Comparison of ENCODE assay signal across 18 cellular contexts in the genomic region with DNA sequence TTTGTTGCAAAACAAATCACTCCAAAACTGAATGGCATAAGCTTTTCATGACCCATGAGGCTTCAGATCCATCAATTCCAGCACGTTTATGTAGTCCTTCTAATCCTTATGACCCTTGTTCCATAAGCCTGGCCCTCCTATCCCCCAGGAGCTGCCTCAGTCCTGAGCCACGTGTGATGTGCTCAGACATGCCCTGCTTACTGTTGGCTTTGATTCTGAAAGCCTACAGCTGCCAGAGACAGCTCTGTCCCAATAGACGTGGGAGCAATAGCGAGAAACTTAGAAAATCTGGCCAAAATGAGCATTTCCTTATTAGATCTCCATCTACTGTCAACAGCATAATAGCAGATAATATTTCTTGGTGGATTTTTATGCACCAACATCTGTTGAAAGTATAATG. TPM values are rescaled to one million over a fixed set of nuclear protein-coding genes. Genes with fewer than 3 reads are reported as not detected.
DNase-seq lines count a peak whose midpoint lies in the region; TF ChIP-seq lines count a peak whose summit lies in the region.
"Had no signal": no experiment of that assay in that cellular context is flagged by ENCODE, and none has a peak within 500 bp of the region (broad histone marks: within the 10 kb centered on the region; RNA-seq: fewer than 3 reads in every experiment).

No MANE protein-coding gene starts in this region.

- H3K36me3 ChIP-seq in adipocyte (ENCODE audit: control insufficient read depth, insufficient read depth, low read length, severe bottlenecking) (no peaks in the 10 kb centered on the region), neural progenitor cell (no peaks in the 10 kb centered on the region)
- H3K36me3 ChIP-seq: stomach had no signal

- H3K9me3 ChIP-seq in adipocyte (ENCODE audit: control insufficient read depth, low read length) (no peaks in the 10 kb centered on the region), neural progenitor cell (ENCODE audit: low read depth) (no peaks in the 10 kb centered on the region)
- H3K9me3 ChIP-seq: stomach had no signal

- peaks cover 31% of the 10 kb centered on the region for H3F3A ChIP-seq in neural progenitor cell (ENCODE audit: low read depth)

- H3K4me3 ChIP-seq in adipocyte (ENCODE audit: low read length) (peak overlapping the region; percentile 27), fibroblast of villous mesenchyme (ENCODE audit: low read depth, low read length) (no peak overlapping the region), neural progenitor cell (no peak overlapping the region)
- H3K4me3 ChIP-seq: PC-9, stomach had no signal

- no peaks in the 10 kb centered on the region for H3K27me3 ChIP-seq in adipocyte (replicated peaks; ENCODE audit: control insufficient read depth, insufficient read depth, low read length)
- no peaks in the 10 kb centered on the region for H3K27me3 ChIP-seq in neural progenitor cell
- H3K27me3 ChIP-seq: stomach had no signal

- H3K4me1 Mint-ChIP-seq in neural progenitor cell, result peaks cover 44% of the 10 kb centered on the region
- H3K4me1 Mint-ChIP-seq in T-helper 2 cell treated with Interferon-gamma antibody and Interleukin-4, amounts not matched to agents 5 μg/mL and 100 μg/mL, for 36 hours (ENCODE audit: low read depth), result peaks cover 29% of the 10 kb centered on the region

- no peak overlapping the region for H3K4me3 Mint-ChIP-seq in neural progenitor cell
- no peak overlapping the region for H3K4me3 Mint-ChIP-seq in T-helper 2 cell treated with Interferon-gamma antibody and Interleukin-4, amounts not matched to agents 5 μg/mL and 100 μg/mL, for 36 hours
- H3K4me3 Mint-ChIP-seq: activated naive CD8-positive, alpha-beta T cell; T-cell had no signal

- no peaks in the 10 kb centered on the region for H4K20me1 ChIP-seq in neural progenitor cell (ENCODE audit: low read depth)

- H2AFZ ChIP-seq in neural progenitor cell (replicated peaks), result no peak overlapping the region
- H2AFZ ChIP-seq: PC-9 had no signal

- TF ChIP-seq CTCF in fibroblast of villous mesenchyme (IDR thresholded peaks at IDR 0.05; ENCODE audit: insufficient read depth, low read depth, low read length) (no peak), neural progenitor cell (IDR thresholded peaks at IDR 0.05) (no peak)

- no peak overlapping the region for H3K27ac Mint-ChIP-seq in neural progenitor cell
- H3K27ac Mint-ChIP-seq in T-helper 2 cell treated with Interferon-gamma antibody and Interleukin-4, amounts not matched to agents 5 μg/mL and 100 μg/mL, for 36 hours, result no peak overlapping the region
- H3K27ac Mint-ChIP-seq: activated naive CD8-positive, alpha-beta T cell; T-cell had no signal

- no peak overlapping the region for H3K27ac ChIP-seq in neural progenitor cell
- H3K27ac ChIP-seq: KMS-11, PC-9, stomach had no signal

- H3K27me3 Mint-ChIP-seq in neural progenitor cell (ENCODE audit: insufficient read depth, low read depth), result peaks cover 8% of the 10 kb centered on the region
- no peaks in the 10 kb centered on the region for H3K27me3 Mint-ChIP-seq in T-helper 2 cell treated with Interferon-gamma antibody and Interleukin-4, amounts not matched to agents 5 μg/mL and 100 μg/mL, for 36 hours (ENCODE audit: low read depth)
- H3K27me3 Mint-ChIP-seq: activated naive CD8-positive, alpha-beta T cell; T-cell had no signal

- H3K36me3 Mint-ChIP-seq in neural progenitor cell, result no peaks in the 10 kb centered on the region
- no peaks in the 10 kb centered on the region for H3K36me3 Mint-ChIP-seq in T-helper 2 cell treated with Interferon-gamma antibody and Interleukin-4, amounts not matched to agents 5 μg/mL and 100 μg/mL, for 36 hours (ENCODE audit: low read depth)
- H3K36me3 Mint-ChIP-seq: activated naive CD8-positive, alpha-beta T cell; T-cell had no signal

- H3K4me2 ChIP-seq in neural progenitor cell, result peak overlapping the region; percentile 5
- H3K4me2 ChIP-seq: KMS-11, PC-9 had no signal

- H3K9me3 Mint-ChIP-seq in neural progenitor cell, result no peaks in the 10 kb centered on the region
- no peaks in the 10 kb centered on the region for H3K9me3 Mint-ChIP-seq in T-helper 2 cell treated with Interferon-gamma antibody and Interleukin-4, amounts not matched to agents 5 μg/mL and 100 μg/mL, for 36 hours
- H3K9me3 Mint-ChIP-seq: T-cell had no signal

- DNase-seq in GM04503 (ENCODE audit: low read depth) (peak; percentile 2), adipocyte (ENCODE audit: low read depth) (no peak), fibroblast of villous mesenchyme (ENCODE audit: low read depth) (peak; percentile 67), neural progenitor cell (ENCODE audit: low spot score) (peak; percentile 25), cerebellar cortex (ENCODE audit: low spot score) (no peak), hepatic stellate cell (ENCODE audit: low spot score) (no peak), HK-2 (ENCODE audit: unreplicated experiment) (no peak)
- DNase-seq in T-helper 2 cell treated with Interferon-gamma antibody and Interleukin-4, amounts not matched to agents 5 μg/mL and 100 μg/mL, for 36 hours (ENCODE audit: low spot score), result no peak
- DNase-seq: activated CD4-positive, CD25-positive, alpha-beta regulatory T cell treated with anti-CD3 and anti-CD28 coated beads, Interleukin-2, amount 50 U/mL, for 72 hours; NCI-H146; NCI-H510A; occipital lobe; PC-9; stimulated activated CD4-positive, alpha-beta T cell treated with anti-CD3 and anti-CD28 coated beads, Interleukin-12 subunit alpha, Interleukin-12 subunit beta, amount 100 ng/mL, for 4 hours; stomach; T-cell had no signal

- H3K79me2 ChIP-seq in neural progenitor cell (ENCODE audit: low read depth), result no peaks in the 10 kb centered on the region

- H3K4me1 ChIP-seq in adipocyte (ENCODE audit: control insufficient read depth, insufficient read depth, low read length), result peaks cover 35% of the 10 kb centered on the region
- peaks cover 50% of the 10 kb centered on the region for H3K4me1 ChIP-seq in neural progenitor cell
- H3K4me1 ChIP-seq: stomach had no signal

- peak overlapping the region; percentile 67 for H3K9ac ChIP-seq in adipocyte (ENCODE audit: low read length)
- H3K9ac ChIP-seq in neural progenitor cell, result no peak overlapping the region
- H3K9ac ChIP-seq: KMS-11 had no signal

RNA-seq across cellular contexts. Expression of gene DUSP6, which starts 33.2 kb away (rescaled TPM):
- total RNA-seq in fibroblast of villous mesenchyme (68.9 and 75.1 TPM in 2 replicates), neural progenitor cell (ENCODE audit: low replicate concordance) (12.5 and 23.6 TPM in 2 replicates)

Comparison
In these comparisons a context has a peak if more than half of its experiments do, and no peak if none do; other contexts are left out.
1. DNase-seq: peak in GM04503 (single experiment), fibroblast of villous mesenchyme (single experiment) and neural progenitor cell (single experiment); none in adipocyte (single experiment), T-helper 2 cell treated with Interferon-gamma antibody and Interleukin-4, amounts not matched to agents 5 μg/mL and 100 μg/mL, for 36 hours (single experiment), cerebellar cortex (single experiment), hepatic stellate cell (single experiment) and HK-2 (single experiment).